23 cellular contexts compared by ENCODE assay signal in genomic region chr3:115248274-115248673, GRCh38.
DNase-seq lines count a peak whose midpoint lies in the region; ATAC-seq and TF ChIP-seq lines count a peak whose summit lies in the region.
"Had no signal": no experiment of that assay in that cellular context is flagged by ENCODE, and none has a peak within 500 bp of the region (broad histone marks: within the 10 kb centered on the region; RNA-seq: fewer than 3 reads in every experiment).

No MANE protein-coding gene starts in this region.

- 0 out of 2 replicates have a peak overlapping the region, but pooled peaks have one; percentile 2 for H3K4me2 ChIP-seq in SK-N-SH
- H3K4me2 ChIP-seq: BLaER1 had no signal

- ATAC-seq in SK-N-SH treated with all-trans-retinoic acid at 6 μM for 48 hours, result no peak
- no peak for ATAC-seq in HG02678 (IDR thresholded peaks at IDR 0.05; ENCODE audit: unreplicated experiment)
- ATAC-seq: activated T-cell treated with anti-CD3 and anti-CD28 coated beads, Interleukin-2, amount 50 U/mL, for 4 hours; mucosa of descending colon had no signal

- H3K27me3 ChIP-seq in SK-N-SH (ENCODE audit: insufficient read depth), result no peaks in the 10 kb centered on the region
- H3K27me3 ChIP-seq: ascending aorta, BLaER1 had no signal

- no peaks in the 10 kb centered on the region; the same call in 1 of the 2 replicates for H3K9me3 ChIP-seq in SK-N-SH
- H3K9me3 ChIP-seq: ascending aorta, BLaER1, mucosa of descending colon, thoracic aorta had no signal

- H3K27ac ChIP-seq in SK-N-SH (ENCODE audit: low read depth in 2 of 2, low read length in 1 of 2), result peak overlapping the region in 1 of 2 experiments; percentile 78; a peak in 2 of 4 replicates
- H3K27ac ChIP-seq: 22Rv1, ascending aorta, BLaER1, thoracic aorta had no signal

- DNase-seq in SK-N-SH (no peak), RPMI7951 (ENCODE audit: low read depth) (peak; percentile 51), fibroblast of the aortic adventitia (ENCODE audit: low read depth) (peak; percentile 66), SK-N-DZ (ENCODE audit: low spot score) (no peak), DMS79 (lab: John Stamatoyannopoulos, UW) (no peak), NCI-H1417 (lab: John Stamatoyannopoulos, UW) (no peak)
- DNase-seq: activated CD8-positive, alpha-beta memory T cell treated with anti-CD3 and anti-CD28 coated beads for 24 hours; activated naive CD4-positive, alpha-beta T cell treated with anti-CD3 and anti-CD28 coated beads for 36 hours; activated T-cell treated with anti-CD3 and anti-CD28 coated beads, Interleukin-2, amount 50 U/mL, for 4 hours; H9; mucosa of descending colon; NCI-H2171; NCI-H526; Right ventricle myocardium superior; stimulated activated CD4-positive, alpha-beta T cell treated with anti-CD3 and anti-CD28 coated beads, Interleukin-1b, Interleukin-23, amount 100 ng/mL, for 48 hours; stimulated activated naive CD4-positive, alpha-beta T cell; T-helper 1 cell had no signal

- H3K36me3 ChIP-seq in SK-N-SH (replicated peaks in 1 of 2; ENCODE audit: control insufficient read depth in 1 of 2, insufficient read depth in 2 of 2, low read length in 1 of 2), result no peaks in the 10 kb centered on the region
- H3K36me3 ChIP-seq: ascending aorta, BLaER1, thoracic aorta had no signal

- H3K9ac ChIP-seq in SK-N-SH, result no peak overlapping the region
- H3K9ac ChIP-seq: BLaER1 had no signal

- H2AFZ ChIP-seq in SK-N-SH (ENCODE audit: low read depth), result no peak overlapping the region

- CTCF ChIA-PET in SK-N-SH (lab: Yijun Ruan, JAX), result interaction anchor here (0.8 kb wide), 1 partner anchor 375 kb away, joined by 3 read pairs; the partner anchor contains the start of gene GAP43

- no peak overlapping the region for H3K4me3 ChIP-seq in SK-N-SH (ENCODE audit: low read depth in 2 of 2, low read length in 1 of 2)
- H3K4me3 ChIP-seq in fibroblast of the aortic adventitia (ENCODE audit: low read depth, low read length), result no peak overlapping the region
- H3K4me3 ChIP-seq: ascending aorta, BLaER1, mucosa of descending colon, thoracic aorta had no signal

- H3K9me2 ChIP-seq in SK-N-SH, result no peaks in the 10 kb centered on the region

- peaks cover 43% of the 10 kb centered on the region for H3F3A ChIP-seq in SK-N-SH (replicated peaks; ENCODE audit: insufficient read depth)

- TF ChIP-seq EP300 in SK-N-SH (IDR thresholded peaks at IDR 0.05; ENCODE audit: borderline replicate concordance in 1 of 2, low read depth in 1 of 2, low read length in 1 of 2), result peak in 1 of 2 experiments; percentile 84; a peak in 2 of 4 replicates

- TF ChIP-seq CTCF in SK-N-SH (IDR thresholded peaks at IDR 0.05), result no peak
- no peak for TF ChIP-seq CTCF in fibroblast of the aortic adventitia (IDR thresholded peaks at IDR 0.05; ENCODE audit: insufficient read depth, low read length)

- POLR2A ChIA-PET in SK-N-SH (lab: Yijun Ruan, JAX), result no interaction called here

- 16% methylated on average over 2 of the region's 2 CpGs for WGBS in SK-N-SH (ENCODE audit: low lambda C conversion rate)

- no peaks in the 10 kb centered on the region for H3K79me2 ChIP-seq in SK-N-SH (ENCODE audit: insufficient read depth)

- peaks cover 0 to 33% of the 10 kb centered on the region in 2 experiments; a peak in 2 of 4 replicates for H3K4me1 ChIP-seq in SK-N-SH (ENCODE audit: control insufficient read depth in 1 of 2, insufficient read depth in 2 of 2, low read depth in 1 of 2, low read length in 1 of 2)
- H3K4me1 ChIP-seq: BLaER1 had no signal

- no peak for TF ChIP-seq RAD21 in SK-N-SH (IDR thresholded peaks at IDR 0.05; ENCODE audit: low read length)

- no peaks in the 10 kb centered on the region for H4K20me1 ChIP-seq in SK-N-SH (ENCODE audit: insufficient read depth)
- H4K20me1 ChIP-seq: BLaER1 had no signal

TF ChIP-seq in SK-N-SH, 30 proteins besides CTCF, POLR2A, EP300 and RAD21 (continues in another document):
- TF ChIP-seq FOSL2 (IDR thresholded peaks at IDR 0.05; ENCODE audit: borderline replicate concordance, low read depth) (peak; percentile 81), NFIC (IDR thresholded peaks at IDR 0.05; ENCODE audit: borderline replicate concordance) (peak; percentile 61; the same call in 1 of the 2 replicates), JUND (IDR thresholded peaks at IDR 0.05) (peak; percentile 63), NRF1 (IDR thresholded peaks at IDR 0.05; ENCODE audit: low read depth, low read length) (no peak), TCF12 (IDR thresholded peaks at IDR 0.05) (peak; percentile 51), ELF1 (IDR thresholded peaks at IDR 0.05) (no peak), RXRA (IDR thresholded peaks at IDR 0.05; ENCODE audit: borderline replicate concordance, low read depth) (0 out of 2 replicates have a peak, but pooled peaks have one; percentile 44), FOXM1 (IDR thresholded peaks at IDR 0.05; ENCODE audit: low read depth) (peak; percentile 61; the same call in 1 of the 2 replicates), TEAD4 (IDR thresholded peaks at IDR 0.05; ENCODE audit: borderline replicate concordance, insufficient read depth) (peak; percentile 49; the same call in 1 of the 2 replicates), SMC3 (IDR thresholded peaks at IDR 0.05; ENCODE audit: low read depth, low read length) (no peak), POLR2AphosphoS5 (IDR thresholded peaks at IDR 0.05; ENCODE audit: low read depth, low read length) (peak; percentile 31; the same call in 1 of the 2 replicates), ZBTB33 (IDR thresholded peaks at IDR 0.05; ENCODE audit: borderline replicate concordance, low read depth) (no peak)

TF ChIP-seq in SK-N-SH treated with all-trans-retinoic acid at 6 μM for 48 hours, 23 proteins besides CTCF, POLR2A, EP300 and RAD21:
- TF ChIP-seq TSHZ2 (CRISPR knock-in tag; IDR thresholded peaks at IDR 0.05) (no peak), TOX (CRISPR knock-in tag; IDR thresholded peaks at IDR 0.05; ENCODE audit: borderline replicate concordance) (no peak), ZFP30 (CRISPR knock-in tag; IDR thresholded peaks at IDR 0.05) (no peak), TCF4 (CRISPR knock-in tag; IDR thresholded peaks at IDR 0.05; ENCODE audit: borderline replicate concordance) (no peak), ESRRG (CRISPR knock-in tag; IDR thresholded peaks at IDR 0.05) (no peak), PATZ1 (CRISPR knock-in tag; IDR thresholded peaks at IDR 0.05; ENCODE audit: borderline replicate concordance) (no peak), ZNF8 (CRISPR knock-in tag; IDR thresholded peaks at IDR 0.05) (no peak), BACH2 (CRISPR knock-in tag; IDR thresholded peaks at IDR 0.05; ENCODE audit: borderline replicate concordance) (no peak), RARB (CRISPR knock-in tag; IDR thresholded peaks at IDR 0.05) (no peak), GLIS3 (CRISPR knock-in tag; IDR thresholded peaks at IDR 0.05) (no peak), ZNF70 (CRISPR knock-in tag; IDR thresholded peaks at IDR 0.05) (no peak), CSDC2 (CRISPR knock-in tag; IDR thresholded peaks at IDR 0.05) (no peak)
- TF ChIP-seq, protein P1, sequence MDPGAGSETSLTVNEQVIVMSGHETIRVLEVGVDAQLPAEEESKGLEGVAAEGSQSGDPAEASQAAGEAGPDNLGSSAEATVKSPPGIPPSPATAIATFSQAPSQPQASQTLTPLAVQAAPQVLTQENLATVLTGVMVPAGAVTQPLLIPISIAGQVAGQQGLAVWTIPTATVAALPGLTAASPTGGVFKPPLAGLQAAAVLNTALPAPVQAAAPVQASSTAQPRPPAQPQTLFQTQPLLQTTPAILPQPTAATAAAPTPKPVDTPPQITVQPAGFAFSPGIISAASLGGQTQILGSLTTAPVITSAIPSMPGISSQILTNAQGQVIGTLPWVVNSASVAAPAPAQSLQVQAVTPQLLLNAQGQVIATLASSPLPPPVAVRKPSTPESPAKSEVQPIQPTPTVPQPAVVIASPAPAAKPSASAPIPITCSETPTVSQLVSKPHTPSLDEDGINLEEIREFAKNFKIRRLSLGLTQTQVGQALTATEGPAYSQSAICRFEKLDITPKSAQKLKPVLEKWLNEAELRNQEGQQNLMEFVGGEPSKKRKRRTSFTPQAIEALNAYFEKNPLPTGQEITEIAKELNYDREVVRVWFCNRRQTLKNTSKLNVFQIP (CRISPR knock-in tag; IDR thresholded peaks at IDR 0.05; ENCODE audit: borderline replicate concordance, low read depth), result no peak

Comparison
In these comparisons a context has a peak if more than half of its experiments do, and no peak if none do; other contexts are left out.
1. DNase-seq: peak in RPMI7951 (single experiment) and fibroblast of the aortic adventitia (single experiment); none in SK-N-SH (single experiment), SK-N-DZ (single experiment), DMS79 (single experiment) and NCI-H1417 (0 of 3).